Comparison of ENCODE assay signal across 1 cellular context in the genomic region with DNA sequence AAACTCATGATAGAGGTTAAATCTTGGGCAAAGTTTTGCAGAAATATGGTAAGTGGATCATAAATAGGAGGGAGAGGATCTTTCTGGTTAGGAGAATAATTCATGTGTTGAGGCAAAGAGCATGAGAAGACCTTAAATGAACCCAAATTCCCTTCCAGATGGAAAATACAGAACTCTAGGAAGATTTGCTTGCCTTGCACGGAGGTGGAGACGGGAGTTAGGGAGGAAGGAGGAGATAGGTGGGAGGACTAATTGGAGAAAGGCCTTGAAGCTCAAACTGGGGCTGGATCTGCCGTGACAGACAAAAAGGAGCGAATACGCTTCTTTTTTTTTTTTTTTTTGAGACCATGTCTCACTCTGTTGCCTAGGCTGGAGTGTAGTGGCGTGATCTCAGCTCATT.
TF ChIP-seq lines count a peak whose summit lies in the region.

No MANE protein-coding gene starts in this region.

TF ChIP-seq in A549, 52 proteins besides CTCF, POLR2A, EP300 and RAD21 (continued from another document):
- TF ChIP-seq FOSL2 (IDR thresholded peaks at IDR 0.05) (no peak), FOSL2 (CRISPR knock-in tag; IDR thresholded peaks at IDR 0.05) (no peak), CEBPB (IDR thresholded peaks at IDR 0.05) (no peak), EHMT2 (IDR thresholded peaks at IDR 0.05; ENCODE audit: low read depth) (no peak), ZFP36 (IDR thresholded peaks at IDR 0.05; ENCODE audit: borderline replicate concordance, partially characterized antibody) (no peak), JUNB (IDR thresholded peaks at IDR 0.05) (no peak), MAFK (IDR thresholded peaks at IDR 0.05; ENCODE audit: partially characterized antibody) (no peak), FOSB (CRISPR knock-in tag; IDR thresholded peaks at IDR 0.05) (no peak; the same call in 1 of the 2 replicates), HEYL (CRISPR knock-in tag; IDR thresholded peaks at IDR 0.05) (no peak)
